In genomic region chr9:99824378-99825157, GRCh38 we compare ENCODE assay signal across 8 cellular contexts. TPM values are rescaled to one million over a fixed set of nuclear protein-coding genes. Genes with fewer than 3 reads are reported as not detected.
DNase-seq lines count a peak whose midpoint lies in the region; ATAC-seq and TF ChIP-seq lines count a peak whose summit lies in the region.

No MANE protein-coding gene starts in this region.

- ATAC-seq in GM21576 (IDR thresholded peaks at IDR 0.05; ENCODE audit: unreplicated experiment) (peak; percentile 17), body of pancreas (no peak), HG03025 (IDR thresholded peaks at IDR 0.05; ENCODE audit: low FRiP score, unreplicated experiment) (no peak)

- H3K36me3 ChIP-seq in ACC112 (ENCODE audit: insufficient read depth, low read length) (no peaks in the 10 kb centered on the region), body of pancreas (replicated peaks in 1 of 2; ENCODE audit: insufficient read depth in 1 of 2, low read depth in 2 of 2) (no peaks in the 10 kb centered on the region)

- intact Hi-C loops in body of pancreas (cut with DNase I): loop anchor here (10.0 kb wide), 2 partner anchors 80 to 600 kb away; partner anchors contain the start of genes ALG2, SEC61B and STX17

- H2AFZ ChIP-seq in ACC112 (ENCODE audit: low read length, unreplicated experiment): peak overlapping the region; percentile 89

- H3K4me1 ChIP-seq in ACC112 (ENCODE audit: control insufficient read depth, insufficient read depth, low read length, unreplicated experiment) (no peaks in the 10 kb centered on the region), body of pancreas (peaks cover 32% of the 10 kb centered on the region)

- H3K4me3 ChIP-seq in ACC112 (ENCODE audit: low read depth, low read length) (peak overlapping the region; percentile 90), body of pancreas (peak overlapping the region in 1 of 2 donors; percentile 11)

- no peak overlapping the region for H3K27ac ChIP-seq in ACC112 (ENCODE audit: low read depth, low read length)
- H3K27ac ChIP-seq in body of pancreas: no peak overlapping the region

- 10 to 24% methylated on average over 37 to 56 of the region's 56 CpGs for WGBS in body of pancreas, 2 donors

- DNase-seq in T-helper 1 cell: peak; percentile 26 to 72 (median 56)
- peak in 3 of 4 donors; percentile 29 to 45 (median 37) for DNase-seq in body of pancreas
- DNase-seq in iris pigment epithelial cell (ENCODE audit: low read depth): peak; percentile 32
- peak; percentile 61 to 74 for DNase-seq in stimulated activated CD4-positive, alpha-beta T cell treated with anti-CD3 and anti-CD28 coated beads, Interleukin-2, amount 100 ng/mL, for 48 hours
- no peak for DNase-seq in superior temporal gyrus (ENCODE audit: extremely low spot score)

- peak in 5 of 7 experiments; percentile 4 to 40 (median 31) for TF ChIP-seq CTCF in body of pancreas (IDR thresholded peaks at IDR 0.05)

- H3K27me3 ChIP-seq in ACC112 (ENCODE audit: insufficient read depth, low read length) (0 out of 2 replicates have a peak, but pooled peaks cover 7% of the 10 kb centered on the region), body of pancreas (peaks cover 0 to 15% of the 10 kb centered on the region in 2 donors)

- H3K9me3 ChIP-seq in body of pancreas: no peaks in the 10 kb centered on the region

- no peak for TF ChIP-seq POLR2A in body of pancreas (IDR thresholded peaks at IDR 0.05)

- H3K79me2 ChIP-seq in ACC112 (ENCODE audit: control insufficient read depth, insufficient read depth, low read length, unreplicated experiment): no peaks in the 10 kb centered on the region

RNA-seq across cellular contexts. Expression of gene NR4A3, which starts 2.9 kb away (rescaled TPM):
- total RNA-seq in body of pancreas: 1 to 10 TPM; 1.0 to 8.9 TPM
